1 cellular context compared by ENCODE assay signal in genomic region chr16:49345829-49346228, GRCh38.
TF ChIP-seq lines count a peak whose summit lies in the region.

No MANE protein-coding gene starts in this region.

TF ChIP-seq in HepG2, 621 proteins besides CTCF, POLR2A, EP300 and RAD21 (continued from another document):
- TF ChIP-seq KIAA2018 (CRISPR knock-in tag; IDR thresholded peaks at IDR 0.05; ENCODE audit: borderline replicate concordance) (no peak), PHB2 (IDR thresholded peaks at IDR 0.05; ENCODE audit: partially characterized antibody) (no peak), REST (IDR thresholded peaks at IDR 0.05; ENCODE audit: borderline replicate concordance in 1 of 2, low read depth in 1 of 2, low read length in 2 of 2) (peak; percentile 74 to 94), RFXANK (CRISPR knock-in tag; IDR thresholded peaks at IDR 0.05) (no peak)
